In the genomic region with DNA sequence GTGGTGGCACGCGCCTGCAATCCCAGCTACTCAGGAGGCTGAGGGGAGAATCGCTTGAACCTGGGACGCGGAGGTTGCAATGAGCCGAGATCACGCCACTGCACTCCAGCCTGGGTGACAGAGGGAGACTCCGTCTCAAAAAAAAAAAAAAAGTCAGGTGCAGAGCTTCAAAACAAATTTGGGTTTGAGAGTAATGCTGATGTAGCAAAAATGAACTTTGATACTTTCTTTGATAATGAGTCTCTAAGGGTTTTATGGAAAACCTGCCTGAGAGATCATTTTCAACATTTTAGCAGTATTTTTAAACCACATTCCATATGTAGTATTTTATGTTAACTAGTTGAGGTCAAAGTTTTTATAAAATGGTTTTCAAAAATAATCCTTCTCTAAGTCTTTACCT, we compare ENCODE assay signal across 32 cellular contexts.
"Had no signal": no experiment of that assay in that cellular context is flagged by ENCODE, and none has a peak within 500 bp of the region (broad histone marks: within the 10 kb centered on the region; RNA-seq: fewer than 3 reads in every experiment).

No MANE protein-coding gene starts in this region.

- FAIRE-seq: astrocyte, colon, TTC549 had no signal

- H3K4me3 ChIP-seq: adrenal gland, body of pancreas, breast epithelium had no signal

- H3K4me1 ChIP-seq: adrenal gland, body of pancreas, breast epithelium had no signal

- DNase-seq: activated B cell treated with CpG ODN at 0.5 μM for 24 hours; activated CD4-positive, alpha-beta memory T cell treated with anti-CD3 and anti-CD28 coated beads for 36 hours; activated CD4-positive, alpha-beta T cell treated with anti-CD3 and anti-CD28 coated beads for 4 hours; activated CD4-positive, alpha-beta T cell treated with anti-CD3 and anti-CD28 coated beads, Interleukin-2, amount 10 ng/mL, durations not matched to agents 24 days and 14 days; activated CD4-positive, alpha-beta T cell treated with anti-CD3 and anti-CD28 coated beads, Interleukin-2, amount 50 U/mL, for 1 hour; activated CD4-positive, alpha-beta T cell treated with anti-CD3 and anti-CD28 coated beads, Interleukin-2, amount 50 U/mL, for 4 hours; activated CD4-positive, CD25-positive, alpha-beta regulatory T cell treated with anti-CD3 and anti-CD28 coated beads, Interleukin-2, amount 50 U/mL, for 72 hours; activated CD8-positive, alpha-beta memory T cell treated with anti-CD3 and anti-CD28 coated beads, Interleukin-2, amount 50 U/mL, for 4 hours; activated CD8-positive, alpha-beta T cell treated with anti-CD3 and anti-CD28 coated beads for 36 hours; activated effector memory CD4-positive, alpha-beta T cell treated with Interleukin-2 at 50 U/mL for 16 hours; activated gamma-delta T cell treated with Interleukin-2 at 50 U/mL for 16 hours; activated naive CD4-positive, alpha-beta T cell; activated naive CD4-positive, alpha-beta T cell treated with anti-CD3 and anti-CD28 coated beads for 36 hours; activated naive CD4-positive, alpha-beta T cell treated with anti-CD3 and anti-CD28 coated beads, Interleukin-2, amount 50 U/mL, for 16 hours; activated naive CD8-positive, alpha-beta T cell treated with anti-CD3 and anti-CD28 coated beads for 36 hours; activated T-cell treated with anti-CD3 and anti-CD28 coated beads for 4 hours; activated T-cell treated with anti-CD3 and anti-CD28 coated beads, Interleukin-2, amount 50 U/mL, for 1 hour; activated T-cell treated with anti-CD3 and anti-CD28 coated beads, Interleukin-2, amount 50 U/mL, for 4 hours; adrenal gland; amniotic stem cell; aorta; body of pancreas; brain microvascular endothelial cell; central memory CD4-positive, alpha-beta T cell; T-helper 2 cell; T-helper 9 cell had no signal

- ATAC-seq: activated CD8-positive, alpha-beta T cell treated with anti-CD3 and anti-CD28 coated beads for 36 hours; activated naive CD4-positive, alpha-beta T cell treated with anti-CD3 and anti-CD28 coated beads, Interleukin-2, amount 50 U/mL, for 72 hours; activated T-cell treated with anti-CD3 and anti-CD28 coated beads, Interleukin-2, amount 50 U/mL, for 4 hours; body of pancreas had no signal

- H3K27me3 ChIP-seq: adrenal gland, body of pancreas, brain microvascular endothelial cell, breast epithelium had no signal

- H3K27ac ChIP-seq: adrenal gland, body of pancreas, brain microvascular endothelial cell, breast epithelium, VCaP had no signal

- H3K9me3 ChIP-seq: adrenal gland, body of pancreas, breast epithelium had no signal

- H3K36me3 ChIP-seq: adrenal gland, brain microvascular endothelial cell, breast epithelium had no signal
